Comparison of ENCODE assay signal across 34 cellular contexts in genomic region chrX:16290997-16291396, GRCh38.
"Had no signal": no experiment of that assay in that cellular context is flagged by ENCODE, and none has a peak within 500 bp of the region (broad histone marks: within the 10 kb centered on the region; RNA-seq: fewer than 3 reads in every experiment).

No MANE protein-coding gene starts in this region.

- H3K9me3 ChIP-seq: MG63 had no signal

- H3K27me3 ChIP-seq: MG63 had no signal

- H3K4me3 ChIP-seq: MG63 had no signal

- DNase-seq: Karpas-422, Kasumi-1, MG63, MM.1S, MV-4-11, NCI-H1048, NCI-H1092, NCI-H1092 treated with DMSO at 0.1 percent for 48 hours, NCI-H1105, NCI-H1105 treated with DMSO at 0.1 percent for 48 hours, NCI-H1417, NCI-H1417 treated with DMSO at 0.1 percent for 48 hours, NCI-H1436, NCI-H1436 treated with DMSO at 0.1 percent for 48 hours, NCI-H146, NCI-H1694, NCI-H1694 treated with DMSO at 0.1 percent for 48 hours, NCI-H187, NCI-H187 treated with DMSO at 0.1 percent for 48 hours, NCI-H1930, NCI-H2029, NCI-H2029 treated with DMSO at 0.1 percent for 48 hours, NCI-H2081, NCI-H2081 treated with DMSO at 0.1 percent for 48 hours, NCI-H2107, NCI-H2171, NCI-H2171 treated with DMSO at 0.1 percent for 48 hours, NCI-H2227 treated with DMSO at 0.1 percent for 48 hours, NCI-H226, NCI-H345, NCI-H446, NCI-H446 treated with DMSO at 0.1 percent for 48 hours, NCI-H510A, NCI-H510A treated with DMSO at 0.1 percent for 48 hours had no signal

- H3K36me3 ChIP-seq: MG63 had no signal
